8 cellular contexts compared by ENCODE assay signal in genomic region chr2:105919826-105920225, GRCh38.
DNase-seq lines count a peak whose midpoint lies in the region; ATAC-seq, FAIRE-seq and TF ChIP-seq lines count a peak whose summit lies in the region.

No MANE protein-coding gene starts in this region.

- peaks cover 17% of the 10 kb centered on the region for H3K9me3 Mint-ChIP-seq in activated CD4-positive, alpha-beta T cell treated with anti-CD3 and anti-CD28 coated beads for 36 hours (ENCODE audit: low read depth)

- intact Hi-C loops in activated CD4-positive, alpha-beta T cell treated with anti-CD3 and anti-CD28 coated beads for 36 hours (cut with DNase I, micrococcal nuclease), result loop anchor here in 1 of 2 experiments (1.0 kb wide), 1 partner anchor 165 kb away; no protein-coding TSS in a partner anchor
- intact Hi-C loops in endothelial cell of umbilical vein (cut with micrococcal nuclease), result loop anchor here (2.0 kb wide), 1 partner anchor 165 kb away; no protein-coding TSS in a partner anchor
- intact Hi-C loops in gastrocnemius medialis (cut with DNase I; ENCODE audit: low total_unique reads), result no loop called here

- H3K27ac Mint-ChIP-seq in activated CD4-positive, alpha-beta T cell treated with anti-CD3 and anti-CD28 coated beads for 36 hours, result no peak overlapping the region

- in situ Hi-C loops in gastrocnemius medialis (cut with MboI; ENCODE audit: low sequenced_read_pairs in 4 of 4), result no loop called here

- H4K20me1 ChIP-seq in endothelial cell of umbilical vein (replicated peaks; ENCODE audit: control insufficient read depth, extremely low read depth, insufficient read depth, low read length), result no peaks in the 10 kb centered on the region

- H3K36me3 ChIP-seq in endothelial cell of umbilical vein (ENCODE audit: control insufficient read depth in 2 of 2, extremely low read depth in 1 of 2, insufficient read depth in 2 of 2, low read length in 2 of 2) (no peaks in the 10 kb centered on the region), gastrocnemius medialis (no peaks in the 10 kb centered on the region)

- no peaks in the 10 kb centered on the region for H3K27me3 Mint-ChIP-seq in activated CD4-positive, alpha-beta T cell treated with anti-CD3 and anti-CD28 coated beads for 36 hours

- POLR2A ChIA-PET in activated CD4-positive, alpha-beta T cell treated with anti-CD3 and anti-CD28 coated beads for 36 hours (lab: Charles Lee), result no interaction called here
- POLR2A ChIA-PET in endothelial cell of umbilical vein (lab: Charles Lee), result no interaction called here

- H3K4me2 ChIP-seq in endothelial cell of umbilical vein (ENCODE audit: insufficient read depth, low read length), result no peak overlapping the region

- peak; percentile 72 for ATAC-seq in activated CD4-positive, alpha-beta T cell treated with anti-CD3 and anti-CD28 coated beads for 36 hours
- ATAC-seq in gastrocnemius medialis (no peak), GM21619 (IDR thresholded peaks at IDR 0.05; ENCODE audit: unreplicated experiment) (no peak), GM21390 (IDR thresholded peaks at IDR 0.05; ENCODE audit: unreplicated experiment) (no peak)

- H3K4me1 Mint-ChIP-seq in activated CD4-positive, alpha-beta T cell treated with anti-CD3 and anti-CD28 coated beads for 36 hours, result peaks cover 31% of the 10 kb centered on the region

- dilution Hi-C loops in endothelial cell of umbilical vein (cut with MboI; ENCODE audit: extremely low pct_ligation_motif_present, low sequenced_read_pairs), result no loop called here

- no peak overlapping the region for H3K27ac ChIP-seq in endothelial cell of umbilical vein (ENCODE audit: insufficient read depth, low read depth, low read length)
- H3K27ac ChIP-seq in gastrocnemius medialis, result no peak overlapping the region

- peaks cover 5% of the 10 kb centered on the region for H3K36me3 Mint-ChIP-seq in activated CD4-positive, alpha-beta T cell treated with anti-CD3 and anti-CD28 coated beads for 36 hours (ENCODE audit: low read depth)

- H3K4me3 Mint-ChIP-seq in activated CD4-positive, alpha-beta T cell treated with anti-CD3 and anti-CD28 coated beads for 36 hours, result no peak overlapping the region

- H3K4me1 ChIP-seq in endothelial cell of umbilical vein (ENCODE audit: control insufficient read depth, extremely low read depth, insufficient read depth, low read length) (no peaks in the 10 kb centered on the region), gastrocnemius medialis (no peaks in the 10 kb centered on the region)

- BruUV-seq in endothelial cell of umbilical vein (replicated peaks; lab: Mats Ljungman, UMichigan), result no TSS peak

- no peaks in the 10 kb centered on the region for H3K79me2 ChIP-seq in endothelial cell of umbilical vein (ENCODE audit: control insufficient read depth, insufficient read depth, low read length)

- H3K4me3 ChIP-seq in endothelial cell of umbilical vein (replicated peaks in 1 of 3; ENCODE audit: insufficient read depth in 1 of 3, low read depth in 1 of 3, low read length in 3 of 3) (no peak overlapping the region), gastrocnemius medialis (no peak overlapping the region)

- FAIRE-seq in endothelial cell of umbilical vein (lab: Jason Lieb, UNC), result no peak

- no peak overlapping the region for H2AFZ ChIP-seq in endothelial cell of umbilical vein (ENCODE audit: low read depth, low read length)

- no peak overlapping the region for H3K9ac ChIP-seq in endothelial cell of umbilical vein (replicated peaks; ENCODE audit: extremely low read depth, insufficient read depth, low read length)

- DNase-seq in activated gamma-delta T cell treated with Interleukin-2 at 50 U/mL for 16 hours (peak; percentile 49), activated gamma-delta T cell (lab: John Stamatoyannopoulos, UW) (no peak), endothelial cell of umbilical vein (ENCODE audit: low read depth, low spot score) (peak; percentile 36), gastrocnemius medialis (no peak), NCI-H187 treated with DMSO at 0.1 percent for 48 hours (lab: John Stamatoyannopoulos, UW) (no peak)
- DNase-seq in activated CD4-positive, alpha-beta T cell treated with anti-CD3 and anti-CD28 coated beads for 36 hours, result peak; percentile 74

- no peaks in the 10 kb centered on the region for H3K9me3 ChIP-seq in endothelial cell of umbilical vein (replicated peaks; ENCODE audit: control insufficient read depth, insufficient read depth, low read length)
- H3K9me3 ChIP-seq in gastrocnemius medialis, result peaks cover 0 to 10% (median 0%) of the 10 kb centered on the region in 3 donors

- CTCF ChIA-PET in activated CD4-positive, alpha-beta T cell treated with anti-CD3 and anti-CD28 coated beads for 36 hours (lab: Charles Lee), result interaction anchor here (0.7 to 1.4 kb wide), 7 partner anchors 10 to 45 kb away, joined by 3 to 6 read pairs (median 4); no protein-coding TSS in a partner anchor
- CTCF ChIA-PET in endothelial cell of umbilical vein (lab: Charles Lee), result interaction anchor here (1.3 kb wide), 1 partner anchor 10 kb away, joined by 4 read pairs; no protein-coding TSS in a partner anchor

- H3K9me1 ChIP-seq in endothelial cell of umbilical vein (replicated peaks; ENCODE audit: control insufficient read depth, extremely low read depth, insufficient read depth, low read length), result no peaks in the 10 kb centered on the region

- no peak for TF ChIP-seq POLR2A in endothelial cell of umbilical vein (IDR thresholded peaks at IDR 0.05; ENCODE audit: low read depth, low read length)
- no peak for TF ChIP-seq POLR2A in gastrocnemius medialis (IDR thresholded peaks at IDR 0.05)

- TF ChIP-seq CTCF in endothelial cell of umbilical vein (IDR thresholded peaks at IDR 0.05; ENCODE audit: extremely low read depth in 1 of 2, insufficient read depth in 1 of 2, low read depth in 1 of 2, low read length in 2 of 2) (peak; percentile 35 to 54), gastrocnemius medialis (IDR thresholded peaks at IDR 0.05 in 4 of 5, conservative IDR thresholded peaks at IDR 0.05 in 1 of 5) (peak in 3 of 5 experiments; percentile 22 to 35 (median 28))

- H3K27me3 ChIP-seq in endothelial cell of umbilical vein (ENCODE audit: control insufficient read depth in 2 of 2, insufficient read depth in 2 of 2, low read length in 2 of 2) (no peaks in the 10 kb centered on the region), gastrocnemius medialis (no peaks in the 10 kb centered on the region)

TF ChIP-seq in endothelial cell of umbilical vein, 7 proteins besides CTCF, POLR2A, EP300 and RAD21:
- TF ChIP-seq FOS (IDR thresholded peaks at IDR 0.05; ENCODE audit: borderline replicate concordance, insufficient read depth, low read length), result no peak
- no peak for TF ChIP-seq EZH2 (IDR thresholded peaks at IDR 0.05; ENCODE audit: borderline replicate concordance, low read depth, low read length, severe bottlenecking)
- TF ChIP-seq GATA2 (IDR thresholded peaks at IDR 0.05; ENCODE audit: insufficient read depth, insufficient read length, low read depth, low read length), result no peak
- no peak for TF ChIP-seq POLR2AphosphoS5 (IDR thresholded peaks at IDR 0.05; ENCODE audit: insufficient read depth, low read depth, low read length)
- no peak for TF ChIP-seq JUN (IDR thresholded peaks at IDR 0.05; ENCODE audit: borderline replicate concordance, insufficient read depth, insufficient read length, low read depth)
- no peak for TF ChIP-seq MAX (IDR thresholded peaks at IDR 0.05; ENCODE audit: insufficient read depth, insufficient read length)
- no peak for TF ChIP-seq MYC (IDR thresholded peaks at IDR 0.05; ENCODE audit: low read depth, low read length)

Comparison
In these comparisons a context has a peak if more than half of its experiments do, and no peak if none do; other contexts are left out.
1. DNase-seq: peak in activated gamma-delta T cell treated with Interleukin-2 at 50 U/mL for 16 hours (single experiment), activated CD4-positive, alpha-beta T cell treated with anti-CD3 and anti-CD28 coated beads for 36 hours (single experiment) and endothelial cell of umbilical vein (single experiment); none in activated gamma-delta T cell (single experiment), gastrocnemius medialis (0 of 2) and NCI-H187 treated with DMSO at 0.1 percent for 48 hours (single experiment).